23 cellular contexts compared by ENCODE assay signal in the genomic region with DNA sequence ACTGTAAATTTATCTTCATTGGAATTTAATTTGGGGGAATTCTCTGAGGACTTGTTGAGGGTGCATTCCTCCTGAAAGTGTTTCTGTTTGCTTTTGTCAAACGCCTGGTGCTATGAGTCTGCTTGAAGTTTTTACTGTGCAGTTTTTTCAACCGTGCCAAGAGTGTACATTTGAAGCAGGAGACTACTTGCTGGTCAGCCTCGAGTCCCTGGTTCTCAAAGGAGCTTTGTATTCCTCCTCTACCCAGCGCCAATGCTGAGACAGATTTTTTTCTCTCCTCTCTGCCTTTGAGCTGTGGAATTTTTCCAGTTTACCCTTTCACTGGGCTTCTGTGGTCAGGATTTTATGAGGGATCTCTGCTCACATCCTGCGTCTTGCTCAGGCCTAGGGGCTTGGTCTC.
DNase-seq lines count a peak whose midpoint lies in the region; ATAC-seq and TF ChIP-seq lines count a peak whose summit lies in the region.
"Had no signal": no experiment of that assay in that cellular context is flagged by ENCODE, and none has a peak within 500 bp of the region (broad histone marks: within the 10 kb centered on the region; RNA-seq: fewer than 3 reads in every experiment).

No MANE protein-coding gene starts in this region.

- no peak for ATAC-seq in GM21723 (IDR thresholded peaks at IDR 0.05; ENCODE audit: unreplicated experiment)
- ATAC-seq: T-helper 17 cell, WTC11 had no signal

- H3K27ac ChIP-seq in thyroid gland, result peak overlapping the region in 1 of 3 donors; percentile 51
- H3K27ac ChIP-seq: 22Rv1, dorsolateral prefrontal cortex, PC-9, SJSA1 had no signal

- intact Hi-C loops in thyroid gland (cut with DNase I), result no loop called here

- DNase-seq in DMS 273 (lab: John Stamatoyannopoulos, UW; ENCODE audit: unreplicated experiment), result peak; percentile 23
- no peak for DNase-seq in DMS 273 treated with DMSO at 0.1 percent for 48 hours (lab: John Stamatoyannopoulos, UW)
- peak; percentile 98 for DNase-seq in SK-MEL-5 (ENCODE audit: low read depth, low spot score)
- DNase-seq in medulla oblongata (ENCODE audit: extremely low spot score), result peak; percentile 51
- peak; percentile 41 to 51 for DNase-seq in thyroid gland
- DNase-seq in effector CD4-positive, alpha-beta T cell, result no peak
- DNase-seq in NCI-H1436 (lab: John Stamatoyannopoulos, UW), result no peak
- DNase-seq: activated CD4-positive, alpha-beta memory T cell treated with anti-CD3 and anti-CD28 coated beads for 36 hours; activated naive CD4-positive, alpha-beta T cell treated with Interleukin-2 at 50 U/mL for 16 hours; amygdala; central memory CD4-positive, alpha-beta T cell; dorsolateral prefrontal cortex; GOT3; kidney glomerular epithelial cell; NCI-H1694; NCI-H2227 treated with DMSO at 0.1 percent for 48 hours; NCI-H774; PC-9; T-helper 17 cell had no signal

- H3K4me3 ChIP-seq in thyroid gland (replicated peaks in 1 of 3), result no peak overlapping the region
- H3K4me3 ChIP-seq: dorsolateral prefrontal cortex, PC-9, SJSA1 had no signal

- no peak for TF ChIP-seq POLR2A in thyroid gland (IDR thresholded peaks at IDR 0.05)

- TF ChIP-seq CTCF in thyroid gland (IDR thresholded peaks at IDR 0.05), result no peak

- peaks cover 0 to 10% of the 10 kb centered on the region in 2 donors for H3K4me1 ChIP-seq in thyroid gland
- H3K4me1 ChIP-seq: SJSA1 had no signal

- H3K27me3 ChIP-seq in thyroid gland, result no peaks in the 10 kb centered on the region
- H3K27me3 ChIP-seq: SJSA1 had no signal

- WGBS in thyroid gland, 2 donors, result 10 to 24% methylated on average over 5 of the region's 5 CpGs

- no peaks in the 10 kb centered on the region for H3K9me3 ChIP-seq in thyroid gland
- H3K9me3 ChIP-seq: SJSA1 had no signal

- no peaks in the 10 kb centered on the region for H3K36me3 ChIP-seq in thyroid gland
- H3K36me3 ChIP-seq: SJSA1 had no signal

- in situ Hi-C loops in SK-MEL-5 (cut with HindIII; ENCODE audit: low pct_unique_long_range_greater_than_20kb, low sequenced_read_pairs), result no loop called here

Comparison
In these comparisons a context has a peak if more than half of its experiments do, and no peak if none do; other contexts are left out.
1. DNase-seq: peak in DMS 273 (single experiment), SK-MEL-5 (single experiment), medulla oblongata (single experiment) and thyroid gland (2 of 2); none in DMS 273 treated with DMSO at 0.1 percent for 48 hours (single experiment), effector CD4-positive, alpha-beta T cell (single experiment) and NCI-H1436 (single experiment).